9 cellular contexts compared by ENCODE assay signal in the genomic region with DNA sequence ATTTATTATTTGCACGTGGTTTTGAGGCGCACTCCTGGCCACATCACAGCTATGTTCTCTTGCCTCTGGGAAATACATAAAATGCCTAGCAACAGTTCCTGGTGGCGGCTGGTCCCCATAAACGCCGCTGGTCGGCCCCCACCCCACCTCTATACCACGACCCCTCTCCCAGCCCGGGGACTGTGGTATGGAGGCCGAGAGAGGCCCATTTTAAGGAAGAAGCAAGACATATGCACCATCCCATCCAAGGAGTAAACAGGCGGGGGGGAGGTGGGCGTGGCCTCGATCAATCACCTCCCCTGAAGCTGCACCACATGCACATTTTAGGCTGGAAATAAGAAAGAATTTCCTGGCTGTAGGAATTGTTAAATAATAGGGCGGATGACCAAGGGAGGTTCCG.
DNase-seq lines count a peak whose midpoint lies in the region; ATAC-seq and TF ChIP-seq lines count a peak whose summit lies in the region.
"Had no signal": no experiment of that assay in that cellular context is flagged by ENCODE, and none has a peak within 500 bp of the region (broad histone marks: within the 10 kb centered on the region; RNA-seq: fewer than 3 reads in every experiment).

No MANE protein-coding gene starts in this region.

- peak overlapping the region; percentile 94 for H3K27ac ChIP-seq in caudate nucleus (ENCODE audit: low read depth, low read length)
- H3K27ac ChIP-seq in thyroid gland, result peak overlapping the region; percentile 91 to 94 (median 94)

- H3K4me3 ChIP-seq in mononuclear cell (ENCODE audit: low read length) (peak overlapping the region; percentile 13), thyroid gland (replicated peaks in 1 of 3) (no peak overlapping the region)

- H3K36me3 Mint-ChIP-seq in activated CD4-positive, alpha-beta T cell treated with anti-CD3 and anti-CD28 coated beads for 36 hours (ENCODE audit: low read depth), result peaks cover 64% of the 10 kb centered on the region

- peaks cover 72% of the 10 kb centered on the region for H3K4me1 Mint-ChIP-seq in activated CD4-positive, alpha-beta T cell treated with anti-CD3 and anti-CD28 coated beads for 36 hours

- H3K4me1 ChIP-seq in mononuclear cell (ENCODE audit: insufficient read depth, low read length), result peaks cover 46% of the 10 kb centered on the region
- H3K4me1 ChIP-seq in thyroid gland, result peaks cover 36 to 47% of the 10 kb centered on the region in 2 donors

- H3K27ac Mint-ChIP-seq in activated CD4-positive, alpha-beta T cell treated with anti-CD3 and anti-CD28 coated beads for 36 hours, result peak overlapping the region; percentile 85

- DNase-seq in activated CD4-positive, alpha-beta T cell treated with anti-CD3 and anti-CD28 coated beads for 36 hours, result no peak
- no peak for DNase-seq in activated CD4-positive, alpha-beta T cell treated with anti-CD3 and anti-CD28 coated beads for 1 hour
- DNase-seq in caudate nucleus (lab: John Stamatoyannopoulos, UW) (peak in 1 of 61 donors; percentile 13), thyroid gland (peak in 1 of 2 donors; percentile 24), COLO829 (ENCODE audit: low spot score) (no peak)
- DNase-seq: HCEC 1CT had no signal

- H3K9me3 ChIP-seq in mononuclear cell (ENCODE audit: low read depth, low read length) (no peaks in the 10 kb centered on the region), thyroid gland (no peaks in the 10 kb centered on the region)

- WGBS in thyroid gland, 2 donors, result 87 to 91% methylated on average over 14 of the region's 14 CpGs

- POLR2A ChIA-PET in activated CD4-positive, alpha-beta T cell treated with anti-CD3 and anti-CD28 coated beads for 36 hours (lab: Charles Lee), result no interaction called here

- TF ChIP-seq CTCF in thyroid gland (IDR thresholded peaks at IDR 0.05), result no peak

- H3K4me3 Mint-ChIP-seq in activated CD4-positive, alpha-beta T cell treated with anti-CD3 and anti-CD28 coated beads for 36 hours, result no peak overlapping the region

- no peaks in the 10 kb centered on the region for H3K36me3 ChIP-seq in thyroid gland

- H3K27me3 Mint-ChIP-seq in activated CD4-positive, alpha-beta T cell treated with anti-CD3 and anti-CD28 coated beads for 36 hours, result no peaks in the 10 kb centered on the region

- H3K9me3 Mint-ChIP-seq in activated CD4-positive, alpha-beta T cell treated with anti-CD3 and anti-CD28 coated beads for 36 hours (ENCODE audit: low read depth), result peaks cover 25% of the 10 kb centered on the region

- no peak for TF ChIP-seq POLR2A in thyroid gland (IDR thresholded peaks at IDR 0.05)

- intact Hi-C loops in activated CD4-positive, alpha-beta T cell treated with anti-CD3 and anti-CD28 coated beads for 36 hours (cut with DNase I, micrococcal nuclease), result loop anchor here in 1 of 2 experiments (5.0 kb wide), 1 partner anchor 35 kb away; no protein-coding TSS in a partner anchor
- intact Hi-C loops in thyroid gland (cut with DNase I), result no loop called here

- H3K27me3 ChIP-seq in mononuclear cell (ENCODE audit: insufficient read depth, low read length), result no peaks in the 10 kb centered on the region
- no peaks in the 10 kb centered on the region for H3K27me3 ChIP-seq in thyroid gland

- CTCF ChIA-PET in activated CD4-positive, alpha-beta T cell treated with anti-CD3 and anti-CD28 coated beads for 36 hours (lab: Charles Lee), result interaction anchor here (0.7 to 1.5 kb wide), 4 partner anchors 10 to 81 kb away, joined by 3 to 6 read pairs (median 4); no protein-coding TSS in a partner anchor

- ATAC-seq in activated CD4-positive, alpha-beta T cell treated with anti-CD3 and anti-CD28 coated beads for 36 hours, result no peak
- ATAC-seq in GM18511 (IDR thresholded peaks at IDR 0.05; ENCODE audit: unreplicated experiment) (no peak), GM21360 (IDR thresholded peaks at IDR 0.05; ENCODE audit: unreplicated experiment) (no peak)
